ENCODE assay signal across 8 cellular contexts in the genomic region with DNA sequence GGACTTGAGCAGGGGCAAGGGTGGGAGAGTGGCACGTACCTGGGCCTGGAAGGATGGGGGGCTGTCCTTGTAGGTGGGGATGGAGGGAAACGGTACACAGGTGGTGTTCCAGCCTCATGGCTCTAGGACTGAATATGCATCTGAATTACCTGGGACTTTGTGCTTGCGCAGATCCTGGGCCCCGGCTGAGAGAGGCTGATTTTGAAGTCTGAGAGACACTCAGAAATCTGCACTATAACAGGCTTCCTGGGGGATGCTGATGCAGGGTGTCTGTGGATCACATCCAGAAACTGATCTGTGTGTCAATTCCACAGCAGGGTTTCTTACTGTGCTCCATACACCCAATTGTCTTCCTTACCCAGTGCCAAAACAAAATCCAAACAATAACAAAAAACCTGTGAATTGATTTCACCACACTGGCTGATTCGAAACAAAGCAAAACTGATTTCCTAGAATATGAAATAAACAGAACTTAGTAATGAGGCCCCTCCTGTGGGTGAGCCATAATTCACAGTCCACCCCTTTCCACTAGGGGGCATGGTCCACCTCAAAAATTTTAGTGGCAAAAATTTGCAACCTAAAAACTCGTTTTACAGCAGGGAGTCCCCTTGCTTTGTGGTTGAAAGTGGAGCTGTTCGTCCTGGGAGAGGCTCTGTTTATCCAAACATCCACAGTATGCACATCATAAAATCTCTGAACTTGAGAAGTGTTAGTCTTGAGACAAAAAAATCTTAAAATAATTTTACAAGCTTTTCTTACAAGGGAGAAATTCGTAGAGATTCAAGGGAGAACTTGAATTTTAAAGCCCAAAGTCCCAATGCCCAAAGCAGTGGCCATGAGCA.
DNase-seq lines count a peak whose midpoint lies in the region; ATAC-seq, FAIRE-seq and TF ChIP-seq lines count a peak whose summit lies in the region.

No MANE protein-coding gene starts in this region.

- FAIRE-seq in D721Med (lab: Jason Lieb, UNC), result no peak

- H3K4me3 ChIP-seq in cardiac fibroblast (replicated peaks in 1 of 2; ENCODE audit: low read depth in 2 of 2, low read length in 2 of 2), result no peak overlapping the region

- peak; percentile 72 for TF ChIP-seq CTCF in D721Med (IDR thresholded peaks at IDR 0.05; ENCODE audit: insufficient read depth, missing control alignments)
- peak; percentile 76 for TF ChIP-seq CTCF in cardiac fibroblast (IDR thresholded peaks at IDR 0.05; ENCODE audit: low read depth, low read length)

- DNase-seq in D721Med (ENCODE audit: insufficient read length, low spot score) (no peak), HuH-7.5 (ENCODE audit: low spot score) (peak; percentile 28), cardiac fibroblast (ENCODE audit: low read depth in 2 of 2) (peak; percentile 70 to 72), kidney glomerular epithelial cell (lab: John Stamatoyannopoulos, UW) (peak; percentile 19)
- peak in 3 of 4 experiments; percentile 11 to 31 (median 28) for DNase-seq in activated CD4-positive, CD25-positive, alpha-beta regulatory T cell (lab: John Stamatoyannopoulos, UW)
- peak; percentile 21 to 30 (median 29) for DNase-seq in stimulated activated CD4-positive, alpha-beta T cell treated with anti-CD3 and anti-CD28 coated beads, TNF-alpha, amount 100 ng/mL, for 1 hour (ENCODE audit: low read depth in 3 of 3, low spot score in 1 of 3)

- ATAC-seq in GM18867 (IDR thresholded peaks at IDR 0.05; ENCODE audit: unreplicated experiment) (no peak), GM18858 (IDR thresholded peaks at IDR 0.05; ENCODE audit: unreplicated experiment) (no peak)
